Comparison of ENCODE assay signal across 1 cellular context in genomic region chr2:228543117-228543516, GRCh38.
TF ChIP-seq lines count a peak whose summit lies in the region.

No MANE protein-coding gene starts in this region.

TF ChIP-seq in HepG2, 621 proteins besides CTCF, POLR2A, EP300 and RAD21 (continued from another document):
- no peak for TF ChIP-seq SOX5 (CRISPR knock-in tag; IDR thresholded peaks at IDR 0.05; ENCODE audit: borderline replicate concordance)
TF ChIP-seq in HepG2: peak in this region for 2.
